15 cellular contexts compared by ENCODE assay signal in the genomic region with DNA sequence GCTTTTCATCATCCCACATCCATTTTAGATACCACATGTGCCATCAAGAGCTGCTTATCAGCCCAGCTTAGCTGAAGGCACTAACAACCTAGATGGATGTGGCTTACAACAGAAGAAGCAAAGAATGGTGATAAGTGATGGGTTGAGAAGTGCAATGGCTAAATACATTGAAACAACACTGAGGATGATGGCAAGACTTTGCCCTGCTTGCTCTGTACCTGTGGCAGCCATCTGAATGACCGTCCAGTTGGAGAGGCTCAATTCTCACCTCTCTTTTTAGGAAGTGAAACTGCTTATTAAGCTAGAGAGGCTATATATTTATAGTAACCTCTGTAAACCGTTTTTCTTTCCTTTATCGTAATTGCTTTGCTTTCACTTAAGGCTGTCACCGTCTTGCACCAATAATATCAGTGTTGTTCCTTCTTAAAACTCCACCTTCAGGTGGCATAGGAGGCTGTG. TPM values are rescaled to one million over a fixed set of nuclear protein-coding genes. Genes with fewer than 3 reads are reported as not detected.
DNase-seq lines count a peak whose midpoint lies in the region; ATAC-seq and TF ChIP-seq lines count a peak whose summit lies in the region.
"Had no signal": no experiment of that assay in that cellular context is flagged by ENCODE, and none has a peak within 500 bp of the region (broad histone marks: within the 10 kb centered on the region; RNA-seq: fewer than 3 reads in every experiment).

No MANE protein-coding gene starts in this region.

- CTCF ChIA-PET in activated CD8-positive, alpha-beta T cell treated with anti-CD3 and anti-CD28 coated beads, Interleukin-2, amount 10 ng/mL, durations not matched to agents 7 days and 5 days (lab: Charles Lee), result no interaction called here

- TF ChIP-seq CTCF in OCI-LY3 (IDR thresholded peaks at IDR 0.05; ENCODE audit: low read depth, low read length), result no peak

- no peaks in the 10 kb centered on the region for H3K27me3 Mint-ChIP-seq in activated CD8-positive, alpha-beta T cell treated with anti-CD3 and anti-CD28 coated beads, Interleukin-2, amount 10 ng/mL, durations not matched to agents 7 days and 5 days (ENCODE audit: low read depth)

- H3K27ac ChIP-seq in OCI-LY3 (ENCODE audit: low read length), result peak overlapping the region; percentile 86
- H3K27ac ChIP-seq: prostate gland had no signal

- H3K27ac Mint-ChIP-seq in activated CD8-positive, alpha-beta T cell treated with anti-CD3 and anti-CD28 coated beads, Interleukin-2, amount 10 ng/mL, durations not matched to agents 7 days and 5 days, result no peak overlapping the region
- H3K27ac Mint-ChIP-seq: CD8-positive, alpha-beta T cell; GM23338 had no signal

- H3K4me1 ChIP-seq in OCI-LY3 (ENCODE audit: low read length), result peaks cover 42% of the 10 kb centered on the region
- H3K4me1 ChIP-seq: prostate gland had no signal

- H3K36me3 Mint-ChIP-seq in activated CD8-positive, alpha-beta T cell treated with anti-CD3 and anti-CD28 coated beads, Interleukin-2, amount 10 ng/mL, durations not matched to agents 7 days and 5 days (ENCODE audit: low read depth), result peaks cover 32% of the 10 kb centered on the region

- DNase-seq in cerebellum (ENCODE audit: low spot score) (no peak), DMS53 treated with DMSO at 0.1 percent for 48 hours (lab: John Stamatoyannopoulos, UW; ENCODE audit: unreplicated experiment) (no peak)
- no peak for DNase-seq in stimulated activated naive CD4-positive, alpha-beta T cell (lab: John Stamatoyannopoulos, UW)
- no peak for DNase-seq in activated CD8-positive, alpha-beta T cell treated with anti-CD3 and anti-CD28 coated beads, Interleukin-2, amount 10 ng/mL, durations not matched to agents 7 days and 5 days
- DNase-seq: activated CD4-positive, alpha-beta T cell treated with anti-CD3 and anti-CD28 coated beads, Interleukin-2, amount 50 U/mL, for 1 hour; aorta; CD8-positive, alpha-beta T cell; NCI-H1417 had no signal

- no peaks in the 10 kb centered on the region for H3K9me3 Mint-ChIP-seq in activated CD8-positive, alpha-beta T cell treated with anti-CD3 and anti-CD28 coated beads, Interleukin-2, amount 10 ng/mL, durations not matched to agents 7 days and 5 days (ENCODE audit: insufficient read depth)
- H3K9me3 Mint-ChIP-seq: CD8-positive, alpha-beta T cell; GM23338 had no signal

- H3K4me2 ChIP-seq in OCI-LY3 (ENCODE audit: low read length), result peak overlapping the region; percentile 60
- H3K4me2 ChIP-seq: GM23338 had no signal

- ATAC-seq in GM18508 (IDR thresholded peaks at IDR 0.05; ENCODE audit: insufficient read depth, unreplicated experiment), result peak; percentile 79
- ATAC-seq in GM21447 (IDR thresholded peaks at IDR 0.05; ENCODE audit: unreplicated experiment), result peak; percentile 87
- ATAC-seq in HG03097 (IDR thresholded peaks at IDR 0.05; ENCODE audit: low FRiP score, unreplicated experiment), result peak; percentile 76
- ATAC-seq in activated CD8-positive, alpha-beta T cell treated with anti-CD3 and anti-CD28 coated beads, Interleukin-2, amount 10 ng/mL, durations not matched to agents 7 days and 5 days, result no peak
- ATAC-seq: CD8-positive, alpha-beta T cell; GM23338; Right ventricle myocardium inferior had no signal

- no peaks in the 10 kb centered on the region for H3K4me1 Mint-ChIP-seq in activated CD8-positive, alpha-beta T cell treated with anti-CD3 and anti-CD28 coated beads, Interleukin-2, amount 10 ng/mL, durations not matched to agents 7 days and 5 days (ENCODE audit: low read depth)
- H3K4me1 Mint-ChIP-seq: GM23338 had no signal

- no peak overlapping the region for H2AFZ ChIP-seq in OCI-LY3 (ENCODE audit: low read depth, low read length)
- H2AFZ ChIP-seq: GM23338 had no signal

- H3K79me2 ChIP-seq in OCI-LY3 (ENCODE audit: low read length), result peaks cover 8% of the 10 kb centered on the region; the same call in 1 of the 2 replicates

- H3K27me3 ChIP-seq in OCI-LY3 (ENCODE audit: low read depth, low read length), result no peaks in the 10 kb centered on the region

- H3K4me3 Mint-ChIP-seq in activated CD8-positive, alpha-beta T cell treated with anti-CD3 and anti-CD28 coated beads, Interleukin-2, amount 10 ng/mL, durations not matched to agents 7 days and 5 days, result no peak overlapping the region
- H3K4me3 Mint-ChIP-seq: CD8-positive, alpha-beta T cell; GM23338 had no signal

- peak overlapping the region; percentile 29; the same call in 1 of the 2 replicates for H3K4me3 ChIP-seq in OCI-LY3 (ENCODE audit: low read length)
- H3K4me3 ChIP-seq: GM23338, prostate gland had no signal

- POLR2A ChIA-PET in activated CD8-positive, alpha-beta T cell treated with anti-CD3 and anti-CD28 coated beads, Interleukin-2, amount 10 ng/mL, durations not matched to agents 7 days and 5 days (lab: Charles Lee), result no interaction called here

- peaks cover 25% of the 10 kb centered on the region for H3K36me3 ChIP-seq in OCI-LY3 (replicated peaks; ENCODE audit: low read depth, low read length)
- H3K36me3 ChIP-seq: prostate gland had no signal

- H3K9ac ChIP-seq in OCI-LY3 (ENCODE audit: low read length), result peak overlapping the region; percentile 35; the same call in 1 of the 2 replicates

- H3K9me3 ChIP-seq in OCI-LY3 (ENCODE audit: insufficient read depth, low read length), result no peaks in the 10 kb centered on the region
- H3K9me3 ChIP-seq: prostate gland had no signal

- H4K20me1 ChIP-seq in OCI-LY3 (ENCODE audit: insufficient read depth, low read length), result no peaks in the 10 kb centered on the region

RNA-seq across cellular contexts. Expression of gene GPATCH11, which starts 5.7 kb away (rescaled TPM):
- total RNA-seq in cerebellum, result 13.8 TPM
- total RNA-seq in activated CD8-positive, alpha-beta T cell treated with anti-CD3 and anti-CD28 coated beads, Interleukin-2, amount 10 ng/mL, durations not matched to agents 7 days and 5 days, result 10 to 100 TPM; 11.2 to 11.8 TPM

RNA-seq across cellular contexts. Expression of gene HEATR5B, which starts 5.9 kb away (rescaled TPM):
- 71.6 TPM for total RNA-seq in cerebellum
- 10 to 100 TPM; 16.4 to 17.0 TPM for total RNA-seq in activated CD8-positive, alpha-beta T cell treated with anti-CD3 and anti-CD28 coated beads, Interleukin-2, amount 10 ng/mL, durations not matched to agents 7 days and 5 days
